ENCODE assay signal across 1 cellular context in the genomic region with DNA sequence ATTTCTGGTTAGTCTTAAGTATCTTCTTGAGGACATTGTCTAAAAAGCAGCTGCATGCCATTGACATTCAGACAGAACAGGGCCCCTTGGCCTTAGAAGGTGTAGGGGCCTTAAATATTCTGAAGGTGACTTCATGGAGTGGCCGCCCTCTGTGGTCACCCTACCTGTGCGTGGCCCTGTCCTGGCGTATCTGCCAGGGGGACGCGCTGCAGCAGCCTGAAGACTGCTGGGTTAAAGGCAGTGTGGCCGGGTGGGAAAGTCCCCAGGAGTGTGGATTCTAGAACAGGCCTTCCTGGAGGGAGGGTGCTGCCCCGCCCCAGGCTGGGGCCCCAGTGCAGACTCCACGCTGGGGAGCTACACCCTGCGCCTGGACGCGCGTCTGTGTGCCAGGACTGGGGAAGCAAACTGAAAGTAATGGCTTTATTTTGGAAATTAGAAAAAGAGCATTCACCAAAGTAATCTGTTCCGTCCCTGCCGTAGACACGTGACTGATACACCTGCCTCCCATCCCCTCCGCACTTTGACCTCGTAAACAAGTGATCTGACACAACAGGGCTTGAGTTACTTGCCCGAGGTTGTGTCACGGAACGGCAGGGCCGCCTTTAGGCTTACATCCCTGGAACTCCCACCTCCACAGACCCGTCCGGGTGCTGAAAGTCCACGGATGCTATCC.
TF ChIP-seq lines count a peak whose summit lies in the region.

No MANE protein-coding gene starts in this region.

TF ChIP-seq in HepG2, 621 proteins besides CTCF, POLR2A, EP300 and RAD21 (continued from another document and continues in another):
- TF ChIP-seq, protein P1, sequence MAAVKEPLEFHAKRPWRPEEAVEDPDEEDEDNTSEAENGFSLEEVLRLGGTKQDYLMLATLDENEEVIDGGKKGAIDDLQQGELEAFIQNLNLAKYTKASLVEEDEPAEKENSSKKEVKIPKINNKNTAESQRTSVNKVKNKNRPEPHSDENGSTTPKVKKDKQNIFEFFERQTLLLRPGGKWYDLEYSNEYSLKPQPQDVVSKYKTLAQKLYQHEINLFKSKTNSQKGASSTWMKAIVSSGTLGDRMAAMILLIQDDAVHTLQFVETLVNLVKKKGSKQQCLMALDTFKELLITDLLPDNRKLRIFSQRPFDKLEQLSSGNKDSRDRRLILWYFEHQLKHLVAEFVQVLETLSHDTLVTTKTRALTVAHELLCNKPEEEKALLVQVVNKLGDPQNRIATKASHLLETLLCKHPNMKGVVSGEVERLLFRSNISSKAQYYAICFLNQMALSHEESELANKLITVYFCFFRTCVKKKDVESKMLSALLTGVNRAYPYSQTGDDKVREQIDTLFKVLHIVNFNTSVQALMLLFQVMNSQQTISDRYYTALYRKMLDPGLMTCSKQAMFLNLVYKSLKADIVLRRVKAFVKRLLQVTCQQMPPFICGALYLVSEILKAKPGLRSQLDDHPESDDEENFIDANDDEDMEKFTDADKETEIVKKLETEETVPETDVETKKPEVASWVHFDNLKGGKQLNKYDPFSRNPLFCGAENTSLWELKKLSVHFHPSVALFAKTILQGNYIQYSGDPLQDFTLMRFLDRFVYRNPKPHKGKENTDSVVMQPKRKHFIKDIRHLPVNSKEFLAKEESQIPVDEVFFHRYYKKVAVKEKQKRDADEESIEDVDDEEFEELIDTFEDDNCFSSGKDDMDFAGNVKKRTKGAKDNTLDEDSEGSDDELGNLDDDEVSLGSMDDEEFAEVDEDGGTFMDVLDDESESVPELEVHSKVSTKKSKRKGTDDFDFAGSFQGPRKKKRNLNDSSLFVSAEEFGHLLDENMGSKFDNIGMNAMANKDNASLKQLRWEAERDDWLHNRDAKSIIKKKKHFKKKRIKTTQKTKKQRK (IDR thresholded peaks at IDR 0.05; ENCODE audit: low read length), result no peak
- TF ChIP-seq ZNF7 (CRISPR knock-in tag; IDR thresholded peaks at IDR 0.05), result no peak
- TF ChIP-seq, protein P2, sequence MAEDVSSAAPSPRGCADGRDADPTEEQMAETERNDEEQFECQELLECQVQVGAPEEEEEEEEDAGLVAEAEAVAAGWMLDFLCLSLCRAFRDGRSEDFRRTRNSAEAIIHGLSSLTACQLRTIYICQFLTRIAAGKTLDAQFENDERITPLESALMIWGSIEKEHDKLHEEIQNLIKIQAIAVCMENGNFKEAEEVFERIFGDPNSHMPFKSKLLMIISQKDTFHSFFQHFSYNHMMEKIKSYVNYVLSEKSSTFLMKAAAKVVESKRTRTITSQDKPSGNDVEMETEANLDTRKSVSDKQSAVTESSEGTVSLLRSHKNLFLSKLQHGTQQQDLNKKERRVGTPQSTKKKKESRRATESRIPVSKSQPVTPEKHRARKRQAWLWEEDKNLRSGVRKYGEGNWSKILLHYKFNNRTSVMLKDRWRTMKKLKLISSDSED (CRISPR knock-in tag; IDR thresholded peaks at IDR 0.05), result no peak; the same call in 1 of the 2 replicates
- TF ChIP-seq FOXA1 (IDR thresholded peaks at IDR 0.05), result no peak
- peak; percentile 86 for TF ChIP-seq FOXA1 (CRISPR knock-in tag; IDR thresholded peaks at IDR 0.05)
- no peak for TF ChIP-seq ZNF343 (CRISPR knock-in tag; IDR thresholded peaks at IDR 0.05)
- peak; percentile 50; the same call in 1 of the 2 replicates for TF ChIP-seq DMAP1 (CRISPR knock-in tag; IDR thresholded peaks at IDR 0.05)
- TF ChIP-seq, protein P3, sequence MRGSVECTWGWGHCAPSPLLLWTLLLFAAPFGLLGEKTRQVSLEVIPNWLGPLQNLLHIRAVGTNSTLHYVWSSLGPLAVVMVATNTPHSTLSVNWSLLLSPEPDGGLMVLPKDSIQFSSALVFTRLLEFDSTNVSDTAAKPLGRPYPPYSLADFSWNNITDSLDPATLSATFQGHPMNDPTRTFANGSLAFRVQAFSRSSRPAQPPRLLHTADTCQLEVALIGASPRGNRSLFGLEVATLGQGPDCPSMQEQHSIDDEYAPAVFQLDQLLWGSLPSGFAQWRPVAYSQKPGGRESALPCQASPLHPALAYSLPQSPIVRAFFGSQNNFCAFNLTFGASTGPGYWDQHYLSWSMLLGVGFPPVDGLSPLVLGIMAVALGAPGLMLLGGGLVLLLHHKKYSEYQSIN (CRISPR knock-in tag; IDR thresholded peaks at IDR 0.05; ENCODE audit: borderline replicate concordance), result no peak
- TF ChIP-seq AKAP8 (CRISPR knock-in tag; IDR thresholded peaks at IDR 0.05), result peak; percentile 41; the same call in 1 of the 2 replicates
- TF ChIP-seq DPF2 (CRISPR knock-in tag; IDR thresholded peaks at IDR 0.05; ENCODE audit: borderline replicate concordance, low read depth), result peak; percentile 60; the same call in 1 of the 2 replicates
- TF ChIP-seq SYNCRIP (IDR thresholded peaks at IDR 0.05; ENCODE audit: insufficient read depth, low read depth, low read length), result no peak
- no peak for TF ChIP-seq NR3C1 (CRISPR knock-in tag; IDR thresholded peaks at IDR 0.05)
- TF ChIP-seq ZNF430 (CRISPR knock-in tag; IDR thresholded peaks at IDR 0.05), result peak; percentile 54; the same call in 1 of the 2 replicates
- no peak for TF ChIP-seq NFYB (CRISPR knock-in tag; IDR thresholded peaks at IDR 0.05)
- TF ChIP-seq CBX5 (CRISPR knock-in tag; IDR thresholded peaks at IDR 0.05; ENCODE audit: borderline replicate concordance), result no peak
- TF ChIP-seq RXRB (CRISPR knock-in tag; IDR thresholded peaks at IDR 0.05; ENCODE audit: borderline replicate concordance), result peak; percentile 53; the same call in 1 of the 2 replicates
- TF ChIP-seq, protein P4, sequence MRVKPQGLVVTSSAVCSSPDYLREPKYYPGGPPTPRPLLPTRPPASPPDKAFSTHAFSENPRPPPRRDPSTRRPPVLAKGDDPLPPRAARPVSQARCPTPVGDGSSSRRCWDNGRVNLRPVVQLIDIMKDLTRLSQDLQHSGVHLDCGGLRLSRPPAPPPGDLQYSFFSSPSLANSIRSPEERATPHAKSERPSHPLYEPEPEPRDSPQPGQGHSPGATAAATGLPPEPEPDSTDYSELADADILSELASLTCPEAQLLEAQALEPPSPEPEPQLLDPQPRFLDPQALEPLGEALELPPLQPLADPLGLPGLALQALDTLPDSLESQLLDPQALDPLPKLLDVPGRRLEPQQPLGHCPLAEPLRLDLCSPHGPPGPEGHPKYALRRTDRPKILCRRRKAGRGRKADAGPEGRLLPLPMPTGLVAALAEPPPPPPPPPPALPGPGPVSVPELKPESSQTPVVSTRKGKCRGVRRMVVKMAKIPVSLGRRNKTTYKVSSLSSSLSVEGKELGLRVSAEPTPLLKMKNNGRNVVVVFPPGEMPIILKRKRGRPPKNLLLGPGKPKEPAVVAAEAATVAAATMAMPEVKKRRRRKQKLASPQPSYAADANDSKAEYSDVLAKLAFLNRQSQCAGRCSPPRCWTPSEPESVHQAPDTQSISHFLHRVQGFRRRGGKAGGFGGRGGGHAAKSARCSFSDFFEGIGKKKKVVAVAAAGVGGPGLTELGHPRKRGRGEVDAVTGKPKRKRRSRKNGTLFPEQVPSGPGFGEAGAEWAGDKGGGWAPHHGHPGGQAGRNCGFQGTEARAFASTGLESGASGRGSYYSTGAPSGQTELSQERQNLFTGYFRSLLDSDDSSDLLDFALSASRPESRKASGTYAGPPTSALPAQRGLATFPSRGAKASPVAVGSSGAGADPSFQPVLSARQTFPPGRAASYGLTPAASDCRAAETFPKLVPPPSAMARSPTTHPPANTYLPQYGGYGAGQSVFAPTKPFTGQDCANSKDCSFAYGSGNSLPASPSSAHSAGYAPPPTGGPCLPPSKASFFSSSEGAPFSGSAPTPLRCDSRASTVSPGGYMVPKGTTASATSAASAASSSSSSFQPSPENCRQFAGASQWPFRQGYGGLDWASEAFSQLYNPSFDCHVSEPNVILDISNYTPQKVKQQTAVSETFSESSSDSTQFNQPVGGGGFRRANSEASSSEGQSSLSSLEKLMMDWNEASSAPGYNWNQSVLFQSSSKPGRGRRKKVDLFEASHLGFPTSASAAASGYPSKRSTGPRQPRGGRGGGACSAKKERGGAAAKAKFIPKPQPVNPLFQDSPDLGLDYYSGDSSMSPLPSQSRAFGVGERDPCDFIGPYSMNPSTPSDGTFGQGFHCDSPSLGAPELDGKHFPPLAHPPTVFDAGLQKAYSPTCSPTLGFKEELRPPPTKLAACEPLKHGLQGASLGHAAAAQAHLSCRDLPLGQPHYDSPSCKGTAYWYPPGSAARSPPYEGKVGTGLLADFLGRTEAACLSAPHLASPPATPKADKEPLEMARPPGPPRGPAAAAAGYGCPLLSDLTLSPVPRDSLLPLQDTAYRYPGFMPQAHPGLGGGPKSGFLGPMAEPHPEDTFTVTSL (CRISPR knock-in tag; IDR thresholded peaks at IDR 0.05; ENCODE audit: borderline replicate concordance), result no peak
- TF ChIP-seq ZBTB7A (CRISPR knock-in tag; IDR thresholded peaks at IDR 0.05), result 0 out of 2 replicates have a peak, but pooled peaks have one; percentile 34
- TF ChIP-seq, protein P5, sequence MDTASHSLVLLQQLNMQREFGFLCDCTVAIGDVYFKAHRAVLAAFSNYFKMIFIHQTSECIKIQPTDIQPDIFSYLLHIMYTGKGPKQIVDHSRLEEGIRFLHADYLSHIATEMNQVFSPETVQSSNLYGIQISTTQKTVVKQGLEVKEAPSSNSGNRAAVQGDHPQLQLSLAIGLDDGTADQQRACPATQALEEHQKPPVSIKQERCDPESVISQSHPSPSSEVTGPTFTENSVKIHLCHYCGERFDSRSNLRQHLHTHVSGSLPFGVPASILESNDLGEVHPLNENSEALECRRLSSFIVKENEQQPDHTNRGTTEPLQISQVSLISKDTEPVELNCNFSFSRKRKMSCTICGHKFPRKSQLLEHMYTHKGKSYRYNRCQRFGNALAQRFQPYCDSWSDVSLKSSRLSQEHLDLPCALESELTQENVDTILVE (CRISPR knock-in tag; IDR thresholded peaks at IDR 0.05), result no peak
- peak; percentile 25; the same call in 1 of the 2 replicates for TF ChIP-seq ARID2 (CRISPR knock-in tag; IDR thresholded peaks at IDR 0.05; ENCODE audit: borderline replicate concordance)
- TF ChIP-seq ZNF530 (CRISPR knock-in tag; IDR thresholded peaks at IDR 0.05; ENCODE audit: low read depth), result no peak
- TF ChIP-seq, protein P6, sequence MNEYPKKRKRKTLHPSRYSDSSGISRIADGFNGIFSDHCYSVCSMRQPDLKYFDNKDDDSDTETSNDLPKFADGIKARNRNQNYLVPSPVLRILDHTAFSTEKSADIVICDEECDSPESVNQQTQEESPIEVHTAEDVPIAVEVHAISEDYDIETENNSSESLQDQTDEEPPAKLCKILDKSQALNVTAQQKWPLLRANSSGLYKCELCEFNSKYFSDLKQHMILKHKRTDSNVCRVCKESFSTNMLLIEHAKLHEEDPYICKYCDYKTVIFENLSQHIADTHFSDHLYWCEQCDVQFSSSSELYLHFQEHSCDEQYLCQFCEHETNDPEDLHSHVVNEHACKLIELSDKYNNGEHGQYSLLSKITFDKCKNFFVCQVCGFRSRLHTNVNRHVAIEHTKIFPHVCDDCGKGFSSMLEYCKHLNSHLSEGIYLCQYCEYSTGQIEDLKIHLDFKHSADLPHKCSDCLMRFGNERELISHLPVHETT (CRISPR knock-in tag; conservative IDR thresholded peaks at IDR 0.05), result no peak
- peak; percentile 73; the same call in 1 of the 2 replicates for TF ChIP-seq HDAC1 (CRISPR knock-in tag; IDR thresholded peaks at IDR 0.05)
- TF ChIP-seq, protein P7, sequence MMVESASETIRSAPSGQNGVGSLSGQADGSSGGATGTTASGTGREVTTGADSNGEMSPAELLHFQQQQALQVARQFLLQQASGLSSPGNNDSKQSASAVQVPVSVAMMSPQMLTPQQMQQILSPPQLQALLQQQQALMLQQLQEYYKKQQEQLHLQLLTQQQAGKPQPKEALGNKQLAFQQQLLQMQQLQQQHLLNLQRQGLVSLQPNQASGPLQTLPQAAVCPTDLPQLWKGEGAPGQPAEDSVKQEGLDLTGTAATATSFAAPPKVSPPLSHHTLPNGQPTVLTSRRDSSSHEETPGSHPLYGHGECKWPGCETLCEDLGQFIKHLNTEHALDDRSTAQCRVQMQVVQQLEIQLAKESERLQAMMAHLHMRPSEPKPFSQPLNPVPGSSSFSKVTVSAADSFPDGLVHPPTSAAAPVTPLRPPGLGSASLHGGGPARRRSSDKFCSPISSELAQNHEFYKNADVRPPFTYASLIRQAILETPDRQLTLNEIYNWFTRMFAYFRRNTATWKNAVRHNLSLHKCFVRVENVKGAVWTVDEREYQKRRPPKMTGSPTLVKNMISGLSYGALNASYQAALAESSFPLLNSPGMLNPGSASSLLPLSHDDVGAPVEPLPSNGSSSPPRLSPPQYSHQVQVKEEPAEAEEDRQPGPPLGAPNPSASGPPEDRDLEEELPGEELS (CRISPR knock-in tag; IDR thresholded peaks at IDR 0.05), result peak; percentile 97
- TF ChIP-seq ZNF547 (CRISPR knock-in tag; IDR thresholded peaks at IDR 0.05), result peak; percentile 54; the same call in 1 of the 2 replicates
- TF ChIP-seq NFKB2 (CRISPR knock-in tag; IDR thresholded peaks at IDR 0.05; ENCODE audit: borderline replicate concordance), result 0 out of 2 replicates have a peak, but pooled peaks have one; percentile 36
- peak; percentile 75 for TF ChIP-seq GATAD2A (CRISPR knock-in tag; IDR thresholded peaks at IDR 0.05)
- TF ChIP-seq ATRX (CRISPR knock-in tag; IDR thresholded peaks at IDR 0.05; ENCODE audit: borderline replicate concordance), result no peak
- TF ChIP-seq, protein P8, sequence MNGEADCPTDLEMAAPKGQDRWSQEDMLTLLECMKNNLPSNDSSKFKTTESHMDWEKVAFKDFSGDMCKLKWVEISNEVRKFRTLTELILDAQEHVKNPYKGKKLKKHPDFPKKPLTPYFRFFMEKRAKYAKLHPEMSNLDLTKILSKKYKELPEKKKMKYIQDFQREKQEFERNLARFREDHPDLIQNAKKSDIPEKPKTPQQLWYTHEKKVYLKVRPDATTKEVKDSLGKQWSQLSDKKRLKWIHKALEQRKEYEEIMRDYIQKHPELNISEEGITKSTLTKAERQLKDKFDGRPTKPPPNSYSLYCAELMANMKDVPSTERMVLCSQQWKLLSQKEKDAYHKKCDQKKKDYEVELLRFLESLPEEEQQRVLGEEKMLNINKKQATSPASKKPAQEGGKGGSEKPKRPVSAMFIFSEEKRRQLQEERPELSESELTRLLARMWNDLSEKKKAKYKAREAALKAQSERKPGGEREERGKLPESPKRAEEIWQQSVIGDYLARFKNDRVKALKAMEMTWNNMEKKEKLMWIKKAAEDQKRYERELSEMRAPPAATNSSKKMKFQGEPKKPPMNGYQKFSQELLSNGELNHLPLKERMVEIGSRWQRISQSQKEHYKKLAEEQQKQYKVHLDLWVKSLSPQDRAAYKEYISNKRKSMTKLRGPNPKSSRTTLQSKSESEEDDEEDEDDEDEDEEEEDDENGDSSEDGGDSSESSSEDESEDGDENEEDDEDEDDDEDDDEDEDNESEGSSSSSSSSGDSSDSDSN (CRISPR knock-in tag; IDR thresholded peaks at IDR 0.05), result peak; percentile 84
- TF ChIP-seq CC2D1A (CRISPR knock-in tag; IDR thresholded peaks at IDR 0.05), result no peak
- no peak for TF ChIP-seq ZNF256 (CRISPR knock-in tag; conservative IDR thresholded peaks at IDR 0.05)
- no peak; the same call in 1 of the 2 replicates for TF ChIP-seq ZNF33B (CRISPR knock-in tag; IDR thresholded peaks at IDR 0.05)
- TF ChIP-seq, protein P9, sequence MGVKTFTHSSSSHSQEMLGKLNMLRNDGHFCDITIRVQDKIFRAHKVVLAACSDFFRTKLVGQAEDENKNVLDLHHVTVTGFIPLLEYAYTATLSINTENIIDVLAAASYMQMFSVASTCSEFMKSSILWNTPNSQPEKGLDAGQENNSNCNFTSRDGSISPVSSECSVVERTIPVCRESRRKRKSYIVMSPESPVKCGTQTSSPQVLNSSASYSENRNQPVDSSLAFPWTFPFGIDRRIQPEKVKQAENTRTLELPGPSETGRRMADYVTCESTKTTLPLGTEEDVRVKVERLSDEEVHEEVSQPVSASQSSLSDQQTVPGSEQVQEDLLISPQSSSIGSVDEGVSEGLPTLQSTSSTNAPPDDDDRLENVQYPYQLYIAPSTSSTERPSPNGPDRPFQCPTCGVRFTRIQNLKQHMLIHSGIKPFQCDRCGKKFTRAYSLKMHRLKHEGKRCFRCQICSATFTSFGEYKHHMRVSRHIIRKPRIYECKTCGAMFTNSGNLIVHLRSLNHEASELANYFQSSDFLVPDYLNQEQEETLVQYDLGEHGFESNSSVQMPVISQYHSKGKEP (CRISPR knock-in tag; IDR thresholded peaks at IDR 0.05), result no peak
- no peak for TF ChIP-seq ZNF747 (CRISPR knock-in tag; IDR thresholded peaks at IDR 0.05; ENCODE audit: borderline replicate concordance)
- TF ChIP-seq SCMH1 (CRISPR knock-in tag; IDR thresholded peaks at IDR 0.05; ENCODE audit: borderline replicate concordance), result no peak
